In genomic region chr10:79392506-79393176, GRCh38 we compare ENCODE assay signal across 20 cellular contexts. TPM values are rescaled to one million over a fixed set of nuclear protein-coding genes. Genes with fewer than 3 reads are reported as not detected.
DNase-seq lines count a peak whose midpoint lies in the region; ATAC-seq and TF ChIP-seq lines count a peak whose summit lies in the region.
"Had no signal": no experiment of that assay in that cellular context is flagged by ENCODE, and none has a peak within 500 bp of the region (broad histone marks: within the 10 kb centered on the region; RNA-seq: fewer than 3 reads in every experiment).

No MANE protein-coding gene starts in this region.

- ATAC-seq in right cardiac atrium: peak; percentile 34 to 75
- no peak for ATAC-seq in sciatic nerve
- ATAC-seq: HCT116; SK-N-SH treated with all-trans-retinoic acid at 6 μM for 48 hours; stimulated activated naive CD8-positive, alpha-beta T cell treated with anti-CD3 and anti-CD28 coated beads, Interleukin-15, amount 100 ng/mL, for 72 hours; WTC11 had no signal

- H3K27ac Mint-ChIP-seq in HFFc6: no peak overlapping the region; the same call in 1 of the 2 replicates
- H3K27ac Mint-ChIP-seq: WTC11 had no signal

- peaks cover 31% of the 10 kb centered on the region for H3K36me3 Mint-ChIP-seq in HFFc6 (ENCODE audit: low read depth)
- H3K36me3 Mint-ChIP-seq: WTC11 had no signal

- H3K4me1 ChIP-seq in BLaER1: peaks cover 61% of the 10 kb centered on the region
- peaks cover 28% of the 10 kb centered on the region for H3K4me1 ChIP-seq in right cardiac atrium (ENCODE audit: control insufficient read depth, insufficient read depth, low read length)

- no peaks in the 10 kb centered on the region for H4K20me1 ChIP-seq in BLaER1

- no peaks in the 10 kb centered on the region for H3K9me3 ChIP-seq in BLaER1
- H3K9me3 ChIP-seq in right cardiac atrium (ENCODE audit: control insufficient read depth, low read length): no peaks in the 10 kb centered on the region
- H3K9me3 ChIP-seq: Peyer's patch had no signal

- no peak overlapping the region for H3K4me3 Mint-ChIP-seq in HFFc6
- H3K4me3 Mint-ChIP-seq: stimulated activated naive CD8-positive, alpha-beta T cell treated with anti-CD3 and anti-CD28 coated beads, Interleukin-15, amount 100 ng/mL, for 72 hours; WTC11 had no signal

- DNase-seq in right cardiac atrium (peak; percentile 49 to 79 (median 71)), sciatic nerve (ENCODE audit: low spot score) (peak; percentile 33), NCI-H1105 treated with DMSO at 0.1 percent for 48 hours (lab: John Stamatoyannopoulos, UW) (no peak), NCI-H146 (lab: John Stamatoyannopoulos, UW) (no peak), NCI-H510A (lab: John Stamatoyannopoulos, UW) (no peak), HFFc6 (no peak)
- DNase-seq: activated CD4-positive, alpha-beta T cell treated with anti-CD3 and anti-CD28 coated beads, Interleukin-2, amount 50 U/mL, for 48 hours; activated naive CD4-positive, alpha-beta T cell treated with Interleukin-2 at 50 U/mL for 16 hours; Calu3; NCI-H2081; NCI-H446; NK-92 treated with Interleukin-12 subunit alpha and Interleukin-12 subunit beta, amount 100 ng/mL, for 24 hours; stimulated activated naive CD8-positive, alpha-beta T cell treated with anti-CD3 and anti-CD28 coated beads, Interleukin-15, amount 100 ng/mL, for 72 hours had no signal

- H3K27ac ChIP-seq in BLaER1: peak overlapping the region; percentile 80; the same call in 1 of the 2 replicates
- peak overlapping the region; percentile 69 for H3K27ac ChIP-seq in cingulate gyrus (ENCODE audit: low read depth, low read length)
- peak overlapping the region; percentile 2 for H3K27ac ChIP-seq in right cardiac atrium (ENCODE audit: low read length)

- H3K36me3 ChIP-seq in BLaER1: no peaks in the 10 kb centered on the region

- H3K9me3 Mint-ChIP-seq in HFFc6: no peaks in the 10 kb centered on the region
- H3K9me3 Mint-ChIP-seq: stimulated activated naive CD8-positive, alpha-beta T cell treated with anti-CD3 and anti-CD28 coated beads, Interleukin-15, amount 100 ng/mL, for 72 hours; WTC11 had no signal

- no peak for TF ChIP-seq CTCF in HFFc6 (IDR thresholded peaks at IDR 0.05)

- no peak overlapping the region for H3K9ac ChIP-seq in BLaER1

- intact Hi-C loops in right cardiac atrium (cut with DNase I) (loop anchor here in 1 of 4 donors (10.0 kb wide), 1 partner anchor 52 kb away; the partner anchor contains the start of gene ZCCHC24), sciatic nerve (cut with DNase I) (no loop called here)

- 53% methylated on average over 6 of the region's 6 CpGs for WGBS in right cardiac atrium

- H3K4me3 ChIP-seq in BLaER1 (no peak overlapping the region), right cardiac atrium (ENCODE audit: low read length) (no peak overlapping the region)
- H3K4me3 ChIP-seq: lung, Peyer's patch had no signal

- H3K27me3 Mint-ChIP-seq in HFFc6 (ENCODE audit: insufficient read depth): peaks cover 3% of the 10 kb centered on the region
- H3K27me3 Mint-ChIP-seq: stimulated activated naive CD8-positive, alpha-beta T cell treated with anti-CD3 and anti-CD28 coated beads, Interleukin-15, amount 100 ng/mL, for 72 hours had no signal

- H3K4me1 Mint-ChIP-seq in HFFc6 (ENCODE audit: low read depth): peaks cover 25% of the 10 kb centered on the region
- H3K4me1 Mint-ChIP-seq: WTC11 had no signal

- H3K27me3 ChIP-seq in BLaER1: no peaks in the 10 kb centered on the region
- H3K27me3 ChIP-seq in right cardiac atrium (ENCODE audit: control insufficient read depth, insufficient read depth): no peaks in the 10 kb centered on the region
- H3K27me3 ChIP-seq: Peyer's patch had no signal

- H3K4me2 ChIP-seq in BLaER1: no peak overlapping the region

RNA-seq across cellular contexts. Expression of gene PPIF, which starts 45.4 kb away (rescaled TPM):
- 100 to 1,000 TPM in 3 of 4 donors, 10 to 100 TPM in 1; 91.8 to 121 (median 110) TPM for total RNA-seq in right cardiac atrium
- 97.7 TPM for polyA plus RNA-seq in right cardiac atrium
- 18.8 TPM for total RNA-seq in sciatic nerve
- total RNA-seq in HFFc6 (2021; fragmentation: NEBNext Ultra II Directional; extraction: Animal tissue kit (Norgen Biotek cat#: 25700)): 100 to 1,000 TPM in 3 of 6 experiments, 10 to 100 TPM in 3; 66.1 to 109 (median 98.9) TPM

RNA-seq across cellular contexts. Expression of gene ZCCHC24, which starts 52.8 kb away (rescaled TPM):
- total RNA-seq in right cardiac atrium (10 to 100 TPM; 60.4 to 75.3 (median 63.8) TPM), sciatic nerve (150 TPM)
- 31.3 TPM for polyA plus RNA-seq in right cardiac atrium
- total RNA-seq in HFFc6 (2021; fragmentation: NEBNext Ultra II Directional; extraction: Animal tissue kit (Norgen Biotek cat#: 25700)): 10 to 100 TPM; 33.2 to 40.3 (median 37.5) TPM

Comparison
In these comparisons a context has a peak if more than half of its experiments do, and no peak if none do; other contexts are left out.
1. H3K27ac ChIP-seq: peak in every context shown above with its lines; median percentile 80 in BLaER1; 69 in cingulate gyrus; 2 in right cardiac atrium.
2. DNase-seq: peak in right cardiac atrium (3 of 3) and sciatic nerve (single experiment); none in NCI-H1105 treated with DMSO at 0.1 percent for 48 hours (single experiment), NCI-H146 (single experiment), NCI-H510A (single experiment) and HFFc6 (single experiment).